In genomic region chr1:23719162-23719820, GRCh38 we compare ENCODE assay signal across 14 cellular contexts. TPM values are rescaled to one million over a fixed set of nuclear protein-coding genes. Genes with fewer than 3 reads are reported as not detected.
DNase-seq lines count a peak whose midpoint lies in the region; ATAC-seq, FAIRE-seq and TF ChIP-seq lines count a peak whose summit lies in the region.
"Had no signal": no experiment of that assay in that cellular context is flagged by ENCODE, and none has a peak within 500 bp of the region (broad histone marks: within the 10 kb centered on the region; RNA-seq: fewer than 3 reads in every experiment).

No MANE protein-coding gene starts in this region.

- no peak for TF ChIP-seq POLR2A in H54 (IDR thresholded peaks at IDR 0.05; ENCODE audit: low read depth, low read length)

- peak overlapping the region; percentile 85 for H3K4me3 Mint-ChIP-seq in natural killer cell treated with Interleukin-12 subunit alpha and Interleukin-12 subunit beta and Interleukin-15 and Interleukin-18, amount 100 ng/mL, for 72 hours
- H3K4me3 Mint-ChIP-seq in natural killer cell (no peak overlapping the region), T-helper 17 cell (no peak overlapping the region)
- H3K4me3 Mint-ChIP-seq: naive thymus-derived CD8-positive, alpha-beta T cell had no signal

- ATAC-seq in natural killer cell treated with Interleukin-12 subunit alpha and Interleukin-12 subunit beta and Interleukin-15 and Interleukin-18, amount 100 ng/mL, for 72 hours: no peak
- no peak for ATAC-seq in natural killer cell
- ATAC-seq in T-helper 17 cell: no peak
- ATAC-seq in stimulated activated naive CD8-positive, alpha-beta T cell treated with anti-CD3 and anti-CD28 coated beads, Interleukin-15, Interleukin-2, amounts not matched to agents 100 U/mL and 50 U/mL, for 24 hours: no peak
- ATAC-seq: naive thymus-derived CD8-positive, alpha-beta T cell had no signal

- DNase-seq in natural killer cell treated with Interleukin-12 subunit alpha and Interleukin-12 subunit beta and Interleukin-15 and Interleukin-18, amount 100 ng/mL, for 72 hours (ENCODE audit: low spot score): no peak
- no peak for DNase-seq in natural killer cell
- DNase-seq in T-helper 17 cell: no peak
- DNase-seq in fibroblast of villous mesenchyme (ENCODE audit: low read depth): peak; percentile 48
- DNase-seq in stimulated activated naive CD8-positive, alpha-beta T cell treated with anti-CD3 and anti-CD28 coated beads, Interleukin-15, Interleukin-2, amounts not matched to agents 100 U/mL and 50 U/mL, for 24 hours: no peak
- no peak for DNase-seq in H54 (ENCODE audit: insufficient read length, low spot score)
- no peak for DNase-seq in activated T-cell treated with anti-CD3 and anti-CD28 coated beads, Interleukin-2, amount 50 U/mL, for 1 hour
- no peak for DNase-seq in KBM-7
- DNase-seq: activated CD4-positive, alpha-beta T cell treated with anti-CD3 and anti-CD28 coated beads, Interleukin-2, amount 50 U/mL, for 4 hours; activated naive CD4-positive, alpha-beta T cell treated with Interleukin-2 at 50 U/mL for 16 hours; naive thymus-derived CD8-positive, alpha-beta T cell had no signal

- in situ Hi-C loops in KBM-7 (cut with MboI; ENCODE audit: low pct_unique_long_range_greater_than_20kb, low sequenced_read_pairs): no loop called here

- intact Hi-C loops in natural killer cell (cut with micrococcal nuclease): no loop called here

- no peak overlapping the region for H3K4me3 ChIP-seq in fibroblast of villous mesenchyme (ENCODE audit: low read depth, low read length)
- H3K4me3 ChIP-seq: coronary artery, smooth muscle cell had no signal

- peak overlapping the region; percentile 92 to 93 for H3K27ac Mint-ChIP-seq in natural killer cell treated with Interleukin-12 subunit alpha and Interleukin-12 subunit beta and Interleukin-15 and Interleukin-18, amount 100 ng/mL, for 72 hours
- H3K27ac Mint-ChIP-seq in natural killer cell: no peak overlapping the region
- peak overlapping the region; percentile 94 for H3K27ac Mint-ChIP-seq in T-helper 17 cell

- H3K36me3 Mint-ChIP-seq in natural killer cell treated with Interleukin-12 subunit alpha and Interleukin-12 subunit beta and Interleukin-15 and Interleukin-18, amount 100 ng/mL, for 72 hours: no peaks in the 10 kb centered on the region
- H3K36me3 Mint-ChIP-seq in natural killer cell: no peaks in the 10 kb centered on the region
- H3K36me3 Mint-ChIP-seq in T-helper 17 cell (ENCODE audit: low read depth): no peaks in the 10 kb centered on the region

- H3K9me3 Mint-ChIP-seq in natural killer cell treated with Interleukin-12 subunit alpha and Interleukin-12 subunit beta and Interleukin-15 and Interleukin-18, amount 100 ng/mL, for 72 hours: no peaks in the 10 kb centered on the region
- H3K9me3 Mint-ChIP-seq in natural killer cell: no peaks in the 10 kb centered on the region
- H3K9me3 Mint-ChIP-seq: naive thymus-derived CD8-positive, alpha-beta T cell had no signal

- FAIRE-seq in H54 (lab: Jason Lieb, UNC): no peak
- FAIRE-seq: urothelium cell line had no signal

- H3K4me1 Mint-ChIP-seq in natural killer cell treated with Interleukin-12 subunit alpha and Interleukin-12 subunit beta and Interleukin-15 and Interleukin-18, amount 100 ng/mL, for 72 hours (ENCODE audit: low read depth in 2 of 2): peaks cover 40 to 45% of the 10 kb centered on the region in 2 donors
- peaks cover 5 to 6% of the 10 kb centered on the region in 2 donors for H3K4me1 Mint-ChIP-seq in natural killer cell
- peaks cover 21% of the 10 kb centered on the region for H3K4me1 Mint-ChIP-seq in T-helper 17 cell

- no peaks in the 10 kb centered on the region for H3K9me3 ChIP-seq in T-helper 17 cell (ENCODE audit: control insufficient read depth, low read length, poor library complexity, severe bottlenecking)

- TF ChIP-seq CTCF in natural killer cell (IDR thresholded peaks at IDR 0.05) (no peak), fibroblast of villous mesenchyme (IDR thresholded peaks at IDR 0.05; ENCODE audit: insufficient read depth, low read depth, low read length) (no peak)

- no peaks in the 10 kb centered on the region for H3K27me3 Mint-ChIP-seq in natural killer cell treated with Interleukin-12 subunit alpha and Interleukin-12 subunit beta and Interleukin-15 and Interleukin-18, amount 100 ng/mL, for 72 hours
- H3K27me3 Mint-ChIP-seq in natural killer cell (ENCODE audit: low read depth in 2 of 2): no peaks in the 10 kb centered on the region
- no peaks in the 10 kb centered on the region for H3K27me3 Mint-ChIP-seq in T-helper 17 cell
- H3K27me3 Mint-ChIP-seq: naive thymus-derived CD8-positive, alpha-beta T cell had no signal

RNA-seq across cellular contexts. Expression of gene ELOA, which starts 24.0 kb away (rescaled TPM):
- total RNA-seq in natural killer cell treated with Interleukin-12 subunit alpha and Interleukin-12 subunit beta and Interleukin-15 and Interleukin-18, amount 100 ng/mL, for 72 hours: 10 to 100 TPM; 74.7 to 84.5 TPM
- total RNA-seq in natural killer cell (10 to 100 TPM; 28.7 to 48.2 (median 36.9) TPM), T-helper 17 cell (10 to 100 TPM; 34.7 to 39.7 TPM), fibroblast of villous mesenchyme (30.9 and 46.2 TPM in 2 replicates)

RNA-seq across cellular contexts. Expression of gene RPL11, which starts 27.7 kb away (rescaled TPM):
- 100 to 1,000 TPM; 560 to 666 TPM for total RNA-seq in natural killer cell treated with Interleukin-12 subunit alpha and Interleukin-12 subunit beta and Interleukin-15 and Interleukin-18, amount 100 ng/mL, for 72 hours
- total RNA-seq in natural killer cell: 100 to 1,000 TPM; 609 to 795 (median 740) TPM
- 1,000 to 10,000 TPM; 1,753 to 1,861 TPM for total RNA-seq in T-helper 17 cell
- 521 and 592 TPM in 2 replicates for total RNA-seq in fibroblast of villous mesenchyme

RNA-seq across cellular contexts. Expression of gene PITHD1, which starts 58.9 kb away (rescaled TPM):
- 10 to 100 TPM; 68.6 to 77.7 TPM for total RNA-seq in natural killer cell treated with Interleukin-12 subunit alpha and Interleukin-12 subunit beta and Interleukin-15 and Interleukin-18, amount 100 ng/mL, for 72 hours
- 10 to 100 TPM; 73.2 to 84.1 (median 77.7) TPM for total RNA-seq in natural killer cell
- 10 to 100 TPM; 67.8 to 80.6 TPM for total RNA-seq in T-helper 17 cell
- 25.4 and 28.9 TPM in 2 replicates for total RNA-seq in fibroblast of villous mesenchyme

Comparison
In these comparisons a context has a peak if more than half of its experiments do, and no peak if none do; other contexts are left out.
1. H3K27ac Mint-ChIP-seq: peak in natural killer cell treated with Interleukin-12 subunit alpha and Interleukin-12 subunit beta and Interleukin-15 and Interleukin-18, amount 100 ng/mL, for 72 hours (2 of 2) and T-helper 17 cell (single experiment); none in natural killer cell (0 of 2).